ENCODE assay signal across 17 cellular contexts in the genomic region with DNA sequence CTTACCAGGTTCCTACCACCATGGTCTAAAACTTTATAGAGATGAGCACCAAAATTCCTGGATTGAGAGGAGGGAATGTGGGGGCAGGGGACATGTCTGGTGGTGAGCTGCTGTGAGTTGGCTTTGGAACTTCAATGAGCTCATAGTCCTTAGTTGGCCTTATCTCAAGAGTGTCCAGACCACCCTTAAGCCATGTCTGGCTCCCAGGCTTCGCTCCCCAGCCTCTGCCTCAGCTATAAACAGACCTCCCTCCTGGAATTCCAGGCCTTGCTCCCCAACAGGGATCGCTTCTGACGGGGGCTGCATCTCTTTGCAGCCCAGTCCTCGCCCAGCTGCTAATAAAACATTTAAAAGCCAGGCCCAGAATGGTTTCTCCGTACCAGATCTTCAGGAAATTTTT.
"Had no signal": no experiment of that assay in that cellular context is flagged by ENCODE, and none has a peak within 500 bp of the region (broad histone marks: within the 10 kb centered on the region; RNA-seq: fewer than 3 reads in every experiment).

No MANE protein-coding gene starts in this region.

- H3K79me2 ChIP-seq: parathyroid adenoma had no signal

- DNase-seq: cerebellar nuclear complex; erythroblast; foreskin keratinocyte; head of caudate nucleus; hippocampal formation; kidney glomerular epithelial cell; nephron progenitor cell; retina; stimulated activated CD4-positive, alpha-beta T cell treated with anti-CD3 and anti-CD28 coated beads, Interleukin-12 subunit alpha, Interleukin-12 subunit beta, amount 100 ng/mL, for 4 hours; stimulated activated naive CD4-positive, alpha-beta T cell; stomach; substantia nigra; trophoblast cell had no signal

- H3K4me1 ChIP-seq: foreskin keratinocyte, parathyroid adenoma, prostate gland had no signal

- H3K36me3 ChIP-seq: prostate gland, stomach had no signal

- H3K9me3 ChIP-seq: prostate gland, stomach had no signal

- H3K27me3 ChIP-seq: stomach had no signal

- H3K4me3 ChIP-seq: prostate gland, skin epidermis, stomach had no signal

- H3K9ac ChIP-seq: parathyroid adenoma had no signal

- H2AFZ ChIP-seq: parathyroid adenoma had no signal

- H3K27ac ChIP-seq: foreskin keratinocyte, parathyroid adenoma, prostate gland, skin epidermis, stomach had no signal

- ATAC-seq: foreskin keratinocyte, sciatic nerve had no signal
